1 cellular context compared by ENCODE assay signal in genomic region chr3:188220988-188221818, GRCh38.
TF ChIP-seq lines count a peak whose summit lies in the region.

No MANE protein-coding gene starts in this region.

TF ChIP-seq in HepG2, 621 proteins besides CTCF, POLR2A, EP300 and RAD21:
- TF ChIP-seq MLX (CRISPR knock-in tag; IDR thresholded peaks at IDR 0.05) (no peak), ZNF652 (CRISPR knock-in tag; IDR thresholded peaks at IDR 0.05; ENCODE audit: borderline replicate concordance, low read depth) (peak; percentile 55; the same call in 1 of the 2 replicates)
- TF ChIP-seq, protein P1, sequence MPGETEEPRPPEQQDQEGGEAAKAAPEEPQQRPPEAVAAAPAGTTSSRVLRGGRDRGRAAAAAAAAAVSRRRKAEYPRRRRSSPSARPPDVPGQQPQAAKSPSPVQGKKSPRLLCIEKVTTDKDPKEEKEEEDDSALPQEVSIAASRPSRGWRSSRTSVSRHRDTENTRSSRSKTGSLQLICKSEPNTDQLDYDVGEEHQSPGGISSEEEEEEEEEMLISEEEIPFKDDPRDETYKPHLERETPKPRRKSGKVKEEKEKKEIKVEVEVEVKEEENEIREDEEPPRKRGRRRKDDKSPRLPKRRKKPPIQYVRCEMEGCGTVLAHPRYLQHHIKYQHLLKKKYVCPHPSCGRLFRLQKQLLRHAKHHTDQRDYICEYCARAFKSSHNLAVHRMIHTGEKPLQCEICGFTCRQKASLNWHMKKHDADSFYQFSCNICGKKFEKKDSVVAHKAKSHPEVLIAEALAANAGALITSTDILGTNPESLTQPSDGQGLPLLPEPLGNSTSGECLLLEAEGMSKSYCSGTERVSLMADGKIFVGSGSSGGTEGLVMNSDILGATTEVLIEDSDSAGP (CRISPR knock-in tag; IDR thresholded peaks at IDR 0.05; ENCODE audit: borderline replicate concordance): 0 out of 2 replicates have a peak, but pooled peaks have one; percentile 19
